ENCODE assay signal across 7 cellular contexts in the genomic region with DNA sequence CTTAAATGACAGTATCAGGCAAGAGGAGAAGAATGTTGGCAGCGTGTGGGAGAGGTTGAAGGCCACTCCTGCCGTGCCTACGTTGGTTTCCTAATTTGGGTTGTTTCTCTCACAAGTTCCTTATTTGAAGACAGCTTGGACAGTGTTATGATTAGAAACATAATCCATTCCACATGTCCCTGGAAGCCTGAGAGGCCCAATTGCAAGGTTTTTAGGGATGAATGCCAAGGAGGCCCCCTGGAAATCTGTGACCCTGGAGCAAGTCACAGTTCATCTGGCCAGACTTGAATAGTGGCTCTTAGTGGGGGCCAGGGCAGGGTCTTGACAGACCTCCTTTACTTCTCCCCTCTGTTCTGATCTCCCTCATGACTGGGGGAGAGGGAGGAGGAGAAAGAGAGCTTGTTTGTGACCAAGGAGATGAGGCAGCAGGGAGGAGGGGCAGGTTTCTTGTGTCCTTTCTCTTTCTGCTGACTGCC.
A peak's percentile ranks its signal among the peaks of the same experiment; 100 is the strongest.
DNase-seq lines count a peak whose midpoint lies in the region; ATAC-seq and TF ChIP-seq lines count a peak whose summit lies in the region.

No MANE protein-coding gene starts in this region.

- H3K9ac ChIP-seq in mesendoderm (ENCODE audit: low read length): no peak overlapping the region

- H3K27ac ChIP-seq in cingulate gyrus (ENCODE audit: low read depth, low read length): peak overlapping the region; percentile 71
- no peak overlapping the region for H3K27ac ChIP-seq in mesendoderm (ENCODE audit: low read depth, low read length)
- H3K27ac ChIP-seq in tibial nerve: peak overlapping the region; percentile 51 to 84 (median 80)

- no peak overlapping the region for H3K4ac ChIP-seq in mesendoderm (ENCODE audit: low read depth, low read length)

- peak overlapping the region; percentile 4 for H3K18ac ChIP-seq in mesendoderm (ENCODE audit: low read length)

- H3K23ac ChIP-seq in mesendoderm (ENCODE audit: low read length): no peak overlapping the region

- no peaks in the 10 kb centered on the region for H3K27me3 ChIP-seq in mesendoderm (ENCODE audit: insufficient read depth, low read length, poor library complexity)
- H3K27me3 ChIP-seq in tibial nerve: no peaks in the 10 kb centered on the region

- no peaks in the 10 kb centered on the region for H3K79me2 ChIP-seq in mesendoderm (ENCODE audit: control insufficient read depth, insufficient read depth, low read length)

- no CpG with 5 or more reads among the region's 3 CpGs for WGBS in mesendoderm (ENCODE audit: extremely low coverage, insufficient coverage, low lambda C conversion rate)
- 4 to 10% methylated on average over 3 of the region's 3 CpGs for WGBS in tibial nerve, 2 donors

- H3K36me3 ChIP-seq in mesendoderm (ENCODE audit: control insufficient read depth, insufficient read depth, low read length) (no peaks in the 10 kb centered on the region), tibial nerve (no peaks in the 10 kb centered on the region)

- H3K9me3 ChIP-seq in tibial nerve: no peaks in the 10 kb centered on the region

- H3K79me1 ChIP-seq in mesendoderm (ENCODE audit: low read length): no peaks in the 10 kb centered on the region

- no peak for TF ChIP-seq POLR2A in tibial nerve (IDR thresholded peaks at IDR 0.05)

- H3K56ac ChIP-seq in mesendoderm (ENCODE audit: low read length): no peak overlapping the region

- H3K4me1 ChIP-seq in mesendoderm (ENCODE audit: control insufficient read depth, low read depth, low read length) (no peaks in the 10 kb centered on the region), tibial nerve (peaks cover 0 to 33% (median 10%) of the 10 kb centered on the region in 4 donors)

- H4K8ac ChIP-seq in mesendoderm (ENCODE audit: low read depth, low read length): no peak overlapping the region

- no peak for ATAC-seq in HG03097 (IDR thresholded peaks at IDR 0.05; ENCODE audit: low FRiP score, unreplicated experiment)
- no peak for ATAC-seq in HG02973 (IDR thresholded peaks at IDR 0.05; ENCODE audit: unreplicated experiment)

- no peak for TF ChIP-seq CTCF in tibial nerve (IDR thresholded peaks at IDR 0.05)

- no peak overlapping the region for H2AK5ac ChIP-seq in mesendoderm (ENCODE audit: low read length)

- H3K4me3 ChIP-seq in mesendoderm (ENCODE audit: low read length): no peak overlapping the region
- no peak overlapping the region for H3K4me3 ChIP-seq in tibial nerve

- H2BK15ac ChIP-seq in mesendoderm (replicated peaks; ENCODE audit: low read depth): no peak overlapping the region

- no peak overlapping the region for H3K4me2 ChIP-seq in mesendoderm (ENCODE audit: low read length)

- H4K5ac ChIP-seq in mesendoderm (ENCODE audit: low read length): no peak overlapping the region

- H2BK120ac ChIP-seq in mesendoderm (ENCODE audit: low read depth, low read length): no peak overlapping the region

- DNase-seq in NCI-H446 (lab: John Stamatoyannopoulos, UW): peak; percentile 45 to 71
- DNase-seq in mesendoderm: no peak
- peak; percentile 55 to 79 for DNase-seq in tibial nerve (ENCODE audit: low spot score in 2 of 2)
- no peak for DNase-seq in NK-92 treated with Interleukin-12 subunit alpha and Interleukin-12 subunit beta, amount 100 ng/mL, for 24 hours (lab: John Stamatoyannopoulos, UW)

- peak in 1 of 2 donors; percentile 89 for TF ChIP-seq EP300 in tibial nerve (IDR thresholded peaks at IDR 0.05)

- no peak overlapping the region for H2BK5ac ChIP-seq in mesendoderm (ENCODE audit: low read length)

Comparison
In these comparisons a context has a peak if more than half of its experiments do, and no peak if none do; other contexts are left out.
1. DNase-seq: peak in NCI-H446 (2 of 2) and tibial nerve (2 of 2); none in mesendoderm (single experiment) and NK-92 treated with Interleukin-12 subunit alpha and Interleukin-12 subunit beta, amount 100 ng/mL, for 24 hours (single experiment).